In the genomic region with DNA sequence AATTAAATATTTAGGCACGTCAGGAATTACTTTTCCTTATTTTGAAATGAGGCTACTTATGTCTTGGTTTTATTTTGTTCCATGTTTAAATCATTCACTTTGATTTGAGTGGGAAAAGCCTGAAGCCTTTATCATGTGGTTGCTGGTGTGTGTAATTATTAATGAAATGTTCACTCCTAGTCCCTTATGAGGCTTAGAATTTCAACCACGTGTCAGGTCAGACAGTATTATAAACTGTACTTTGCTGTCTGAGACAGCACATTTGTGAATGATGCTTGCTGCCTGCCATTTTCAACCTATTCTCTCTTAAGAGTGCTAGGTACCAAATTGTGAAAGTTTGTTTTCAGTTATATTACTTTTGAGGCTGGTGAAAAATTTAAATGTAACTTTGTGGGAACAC, we compare ENCODE assay signal across 19 cellular contexts. TPM values are rescaled to one million over a fixed set of nuclear protein-coding genes. Genes with fewer than 3 reads are reported as not detected.
DNase-seq lines count a peak whose midpoint lies in the region; ATAC-seq, FAIRE-seq and TF ChIP-seq lines count a peak whose summit lies in the region.
"Had no signal": no experiment of that assay in that cellular context is flagged by ENCODE, and none has a peak within 500 bp of the region (broad histone marks: within the 10 kb centered on the region; RNA-seq: fewer than 3 reads in every experiment).

No MANE protein-coding gene starts in this region.

- no peak overlapping the region for H3K4me3 ChIP-seq in pancreas

- peaks cover 0 to 4% (median 0%) of the 10 kb centered on the region in 3 donors for H3K4me1 ChIP-seq in pancreas

- no peak overlapping the region for H3K27ac Mint-ChIP-seq in stimulated activated memory B cell treated with anti-CD40 and anti-IgM and Interleukin-4, amounts not matched to agents 10 μg/mL and 1 μg/mL and 100 μg/mL, for 72 hours
- H3K27ac Mint-ChIP-seq: HFFc6 had no signal

- WGBS in pancreas, 2 donors = 27 to 31% methylated on average over 2 of the region's 2 CpGs

- no peak overlapping the region for H3K4me3 Mint-ChIP-seq in stimulated activated memory B cell treated with anti-CD40 and anti-IgM and Interleukin-4, amounts not matched to agents 10 μg/mL and 1 μg/mL and 100 μg/mL, for 72 hours
- H3K4me3 Mint-ChIP-seq: HFFc6 had no signal

- no peak overlapping the region for H3K27ac ChIP-seq in pancreas
- H3K27ac ChIP-seq: HL-60 had no signal

- no peaks in the 10 kb centered on the region for H3K9me3 Mint-ChIP-seq in stimulated activated memory B cell treated with anti-CD40 and anti-IgM and Interleukin-4, amounts not matched to agents 10 μg/mL and 1 μg/mL and 100 μg/mL, for 72 hours
- H3K9me3 Mint-ChIP-seq: HFFc6 had no signal

- H3K36me3 Mint-ChIP-seq in stimulated activated memory B cell treated with anti-CD40 and anti-IgM and Interleukin-4, amounts not matched to agents 10 μg/mL and 1 μg/mL and 100 μg/mL, for 72 hours = peaks cover 59% of the 10 kb centered on the region

- no peaks in the 10 kb centered on the region for H3K27me3 Mint-ChIP-seq in stimulated activated memory B cell treated with anti-CD40 and anti-IgM and Interleukin-4, amounts not matched to agents 10 μg/mL and 1 μg/mL and 100 μg/mL, for 72 hours

- intact Hi-C loops in pancreas (cut with DNase I) = no loop called here

- no peak for FAIRE-seq in pancreas (lab: Jason Lieb, UNC)
- FAIRE-seq: GM12891 had no signal

- H3K27me3 ChIP-seq in pancreas = no peaks in the 10 kb centered on the region

- H3K4me1 Mint-ChIP-seq in stimulated activated memory B cell treated with anti-CD40 and anti-IgM and Interleukin-4, amounts not matched to agents 10 μg/mL and 1 μg/mL and 100 μg/mL, for 72 hours = no peaks in the 10 kb centered on the region

- ATAC-seq in HG03175 (IDR thresholded peaks at IDR 0.05; ENCODE audit: unreplicated experiment) (peak; percentile 84), pancreas (peak in 3 of 4 donors; percentile 66 to 74 (median 70)), SK-N-SH treated with all-trans-retinoic acid at 6 μM for 48 hours (no peak), HG03095 (IDR thresholded peaks at IDR 0.05; ENCODE audit: unreplicated experiment) (no peak)
- ATAC-seq in stimulated activated memory B cell treated with anti-CD40 and anti-IgM and Interleukin-4, amounts not matched to agents 10 μg/mL and 1 μg/mL and 100 μg/mL, for 72 hours = no peak

- DNase-seq in Caki2 (ENCODE audit: low read depth) (peak; percentile 66), glomerular visceral epithelial cell (ENCODE audit: extremely low spot score) (peak; percentile 63), pancreas (no peak)
- DNase-seq: GDM1, HFFc6, NCI-H1105 treated with DMSO at 0.1 percent for 48 hours, NCI-H1694 treated with DMSO at 0.1 percent for 48 hours, NCI-H2107, NCI-H345, NCI-H526, SHP77, SK-N-SH had no signal

- no peak for TF ChIP-seq CTCF in pancreas (IDR thresholded peaks at IDR 0.05)

- in situ Hi-C loops in Caki2 (cut with HindIII; ENCODE audit: low pct_unique_long_range_greater_than_20kb, low sequenced_read_pairs) = no loop called here

- H3K36me3 ChIP-seq in pancreas = peaks cover 0 to 25% (median 24%) of the 10 kb centered on the region in 3 donors

- no peaks in the 10 kb centered on the region for H3K9me3 ChIP-seq in pancreas
- H3K9me3 ChIP-seq: SK-N-SH had no signal

TF ChIP-seq in SK-N-SH treated with all-trans-retinoic acid at 6 μM for 48 hours, 23 proteins besides CTCF, POLR2A, EP300 and RAD21:
- TF ChIP-seq OSR1 (CRISPR knock-in tag; IDR thresholded peaks at IDR 0.05) (no peak), SNAI2 (CRISPR knock-in tag; IDR thresholded peaks at IDR 0.05) (no peak)

RNA-seq across cellular contexts. Expression of a gene that starts 58.9 kb away (rescaled TPM):
- 0.03 TPM in 1 of 2 replicates, not detected in the other for total RNA-seq in Caki2 (2014; rRNA removed; shearing (Covaris generic); ENCODE audit: low replicate concordance)
- 1 to 10 TPM in 1 of 6 donors, under 1 TPM in 1, not detected in 4; 0.18 to 1.5 TPM for total RNA-seq in pancreas
- polyA plus RNA-seq in pancreas = under 1 TPM; 0.42 to 0.99 TPM
- total RNA-seq: H4 had no signal

RNA-seq across cellular contexts. Expression of a gene that starts 59.8 kb away (rescaled TPM):
- 15.5 and 16.6 TPM in 2 replicates for total RNA-seq in Caki2 (2014; rRNA removed; shearing (Covaris generic); ENCODE audit: low replicate concordance)
- 10 to 100 TPM; 11.5 to 20.1 (median 14.6) TPM for total RNA-seq in pancreas
- 10 to 100 TPM in 1 of 2 donors, 1 to 10 TPM in 1; 6.0 to 12.6 TPM for polyA plus RNA-seq in pancreas

Comparison
In these comparisons a context has a peak if more than half of its experiments do, and no peak if none do; other contexts are left out.
1. DNase-seq: peak in Caki2 (single experiment) and glomerular visceral epithelial cell (single experiment); none in pancreas (0 of 6).
2. ATAC-seq: peak in HG03175 (single experiment) and pancreas (3 of 4); none in stimulated activated memory B cell treated with anti-CD40 and anti-IgM and Interleukin-4, amounts not matched to agents 10 μg/mL and 1 μg/mL and 100 μg/mL, for 72 hours (single experiment), SK-N-SH treated with all-trans-retinoic acid at 6 μM for 48 hours (single experiment) and HG03095 (single experiment).